In genomic region chr19:40783711-40784110, GRCh38 we compare ENCODE assay signal across 1 cellular context.
TF ChIP-seq lines count a peak whose summit lies in the region.

No MANE protein-coding gene starts in this region.

TF ChIP-seq in IMR-90, 13 proteins besides CTCF, POLR2A, EP300 and RAD21 (continued from another document):
- TF ChIP-seq USF2 (IDR thresholded peaks at IDR 0.05; ENCODE audit: low read depth, low read length) (no peak), CHD1 (IDR thresholded peaks at IDR 0.05; ENCODE audit: low read depth, low read length) (no peak), FOS (IDR thresholded peaks at IDR 0.05; ENCODE audit: low read depth, low read length) (no peak), MAZ (IDR thresholded peaks at IDR 0.05; ENCODE audit: borderline replicate concordance, low read depth, low read length) (no peak), SMC3 (IDR thresholded peaks at IDR 0.05; ENCODE audit: low read depth, low read length) (no peak), MXI1 (IDR thresholded peaks at IDR 0.05; ENCODE audit: borderline replicate concordance, low read depth, low read length) (no peak), BHLHE40 (IDR thresholded peaks at IDR 0.05; ENCODE audit: low read depth, low read length) (no peak), CEBPB (IDR thresholded peaks at IDR 0.05; ENCODE audit: low read depth, low read length) (no peak), RCOR1 (IDR thresholded peaks at IDR 0.05; ENCODE audit: insufficient replicate concordance, low read length) (no peak), NFE2L2 (IDR thresholded peaks at IDR 0.05; ENCODE audit: low read depth, low read length) (no peak), RFX5 (IDR thresholded peaks at IDR 0.05; ENCODE audit: low read depth, low read length) (no peak)
- TF ChIP-seq, protein P1, sequence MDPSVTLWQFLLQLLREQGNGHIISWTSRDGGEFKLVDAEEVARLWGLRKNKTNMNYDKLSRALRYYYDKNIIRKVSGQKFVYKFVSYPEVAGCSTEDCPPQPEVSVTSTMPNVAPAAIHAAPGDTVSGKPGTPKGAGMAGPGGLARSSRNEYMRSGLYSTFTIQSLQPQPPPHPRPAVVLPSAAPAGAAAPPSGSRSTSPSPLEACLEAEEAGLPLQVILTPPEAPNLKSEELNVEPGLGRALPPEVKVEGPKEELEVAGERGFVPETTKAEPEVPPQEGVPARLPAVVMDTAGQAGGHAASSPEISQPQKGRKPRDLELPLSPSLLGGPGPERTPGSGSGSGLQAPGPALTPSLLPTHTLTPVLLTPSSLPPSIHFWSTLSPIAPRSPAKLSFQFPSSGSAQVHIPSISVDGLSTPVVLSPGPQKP (IDR thresholded peaks at IDR 0.05; ENCODE audit: borderline replicate concordance, low read depth, low read length), result no peak
